ENCODE assay signal across 25 cellular contexts in genomic region chr11:73203790-73204189, GRCh38. TPM values are rescaled to one million over a fixed set of nuclear protein-coding genes. Genes with fewer than 3 reads are reported as not detected.
A peak's percentile ranks its signal among the peaks of the same experiment; 100 is the strongest.
DNase-seq lines count a peak whose midpoint lies in the region; TF ChIP-seq lines count a peak whose summit lies in the region.
"Had no signal": no experiment of that assay in that cellular context is flagged by ENCODE, and none has a peak within 500 bp of the region (broad histone marks: within the 10 kb centered on the region; RNA-seq: fewer than 3 reads in every experiment).

No MANE protein-coding gene starts in this region.

- no peak overlapping the region for H2AFZ ChIP-seq in neuronal stem cell (ENCODE audit: low read length)

- no peaks in the 10 kb centered on the region for H3K36me3 Mint-ChIP-seq in dendritic cell treated with granulocyte-macrophage colony-stimulating factor and Interleukin-4, amounts not matched to agents 40 ng/mL and 50 ng/mL, for 4 days (ENCODE audit: low read depth)
- H3K36me3 Mint-ChIP-seq in mesothelial cell of epicardium, result peaks cover 1% of the 10 kb centered on the region
- H3K36me3 Mint-ChIP-seq: natural killer cell had no signal

- POLR2A ChIA-PET in HEK293 (lab: Yijun Ruan, JAX), result no interaction called here

- H3K4me3 ChIP-seq in BLaER1 treated with 17β-estradiol and CSF1 and Interleukin-3, amounts not matched to agents 10 nM and 100 nM, result no peak overlapping the region
- H3K4me3 ChIP-seq in HEK293 (ENCODE audit: low read depth, low read length), result no peak overlapping the region
- no peak overlapping the region for H3K4me3 ChIP-seq in neuronal stem cell (ENCODE audit: low read length in 2 of 2)
- H3K4me3 ChIP-seq: heart right ventricle, left lung, pancreas, SJCRH30 had no signal

- WGBS in neuronal stem cell (ENCODE audit: extremely low coverage in 2 of 2, insufficient read length in 2 of 2, insufficient replicate concordance in 1 of 2), 2 donors, result no CpG with 5 or more reads among the region's 4 CpGs

- TF ChIP-seq CTCF in HEK293 (tag by site-specific recombination; IDR thresholded peaks at IDR 0.05), result no peak
- TF ChIP-seq CTCF in mesothelial cell of epicardium (IDR thresholded peaks at IDR 0.05; ENCODE audit: unreplicated experiment), result no peak

- peak overlapping the region; percentile 35 for H3K27ac Mint-ChIP-seq in dendritic cell treated with granulocyte-macrophage colony-stimulating factor and Interleukin-4, amounts not matched to agents 40 ng/mL and 50 ng/mL, for 4 days
- H3K27ac Mint-ChIP-seq in mesothelial cell of epicardium, result no peak overlapping the region
- H3K27ac Mint-ChIP-seq: activated CD8-positive, alpha-beta T cell treated with anti-CD3 and anti-CD28 coated beads, Interleukin-2, amount 10 ng/mL, durations not matched to agents 7 days and 5 days; natural killer cell had no signal

- peaks cover 69% of the 10 kb centered on the region for H3K4me1 Mint-ChIP-seq in dendritic cell treated with granulocyte-macrophage colony-stimulating factor and Interleukin-4, amounts not matched to agents 40 ng/mL and 50 ng/mL, for 4 days (ENCODE audit: low read depth)
- peaks cover 38% of the 10 kb centered on the region for H3K4me1 Mint-ChIP-seq in mesothelial cell of epicardium
- H3K4me1 Mint-ChIP-seq: central memory CD8-positive, alpha-beta T cell had no signal

- H3K27ac ChIP-seq in BLaER1 treated with 17β-estradiol and CSF1 and Interleukin-3, amounts not matched to agents 10 nM and 100 nM, result peak overlapping the region; percentile 27 to 92 (median 76); a peak in 17 of 22 replicates
- H3K27ac ChIP-seq in HEK293 (ENCODE audit: extremely low read depth, low read depth, low read length) (no peak overlapping the region), neuronal stem cell (replicated peaks; ENCODE audit: low read length) (no peak overlapping the region)
- H3K27ac ChIP-seq: pancreas, SJCRH30 had no signal

- CTCF ChIA-PET in HEK293 (lab: Yijun Ruan, JAX), result no interaction called here

- H2BK120ac ChIP-seq in neuronal stem cell (ENCODE audit: low read depth, low read length), result no peak overlapping the region

- intact Hi-C loops in dendritic cell treated with granulocyte-macrophage colony-stimulating factor and Interleukin-4, amounts not matched to agents 40 ng/mL and 50 ng/mL, for 4 days (cut with micrococcal nuclease), result no loop called here

- H2BK15ac ChIP-seq in neuronal stem cell (ENCODE audit: low read length), result no peak overlapping the region

- peak overlapping the region; percentile 29 for H2AK5ac ChIP-seq in neuronal stem cell (ENCODE audit: low read depth, low read length)

- peak overlapping the region in 4 of 11 experiments; percentile 45 to 74 (median 69); a peak in 5 of 22 replicates for H3K9ac ChIP-seq in BLaER1 treated with 17β-estradiol and CSF1 and Interleukin-3, amounts not matched to agents 10 nM and 100 nM
- no peak overlapping the region for H3K9ac ChIP-seq in neuronal stem cell (ENCODE audit: low read depth, low read length, poor library complexity)

- no peaks in the 10 kb centered on the region for H3K79me1 ChIP-seq in neuronal stem cell (ENCODE audit: low read depth, low read length)

- peak overlapping the region; percentile 73 to 92 (median 84); a peak in 20 of 22 replicates for H3K4me2 ChIP-seq in BLaER1 treated with 17β-estradiol and CSF1 and Interleukin-3, amounts not matched to agents 10 nM and 100 nM
- H3K4me2 ChIP-seq in neuronal stem cell (ENCODE audit: insufficient read depth, low read length, poor library complexity, severe bottlenecking), result no peak overlapping the region

- H3K18ac ChIP-seq in neuronal stem cell (ENCODE audit: low read length), result no peak overlapping the region

- H4K91ac ChIP-seq in neuronal stem cell (ENCODE audit: low read depth, low read length, poor library complexity), result no peak overlapping the region

- H3K9me3 Mint-ChIP-seq in dendritic cell treated with granulocyte-macrophage colony-stimulating factor and Interleukin-4, amounts not matched to agents 40 ng/mL and 50 ng/mL, for 4 days, result no peaks in the 10 kb centered on the region
- H3K9me3 Mint-ChIP-seq in mesothelial cell of epicardium, result peaks cover under 1% of the 10 kb centered on the region
- H3K9me3 Mint-ChIP-seq: central memory CD8-positive, alpha-beta T cell; natural killer cell had no signal

- no peak overlapping the region for H2BK5ac ChIP-seq in neuronal stem cell (ENCODE audit: low read length)

- peak overlapping the region; percentile 43 for H3K14ac ChIP-seq in neuronal stem cell (ENCODE audit: low read length)

- DNase-seq in neuronal stem cell (ENCODE audit: low spot score), result no peak
- DNase-seq in AG08396 (ENCODE audit: low spot score), result no peak
- no peak for DNase-seq in mesothelial cell of epicardium (ENCODE audit: low spot score in 2 of 2, unreplicated experiment in 2 of 2)
- no peak for DNase-seq in stimulated activated naive CD4-positive, alpha-beta T cell (lab: John Stamatoyannopoulos, UW)
- DNase-seq: activated CD8-positive, alpha-beta T cell treated with anti-CD3 and anti-CD28 coated beads, Interleukin-2, amount 10 ng/mL, durations not matched to agents 7 days and 5 days; activated gamma-delta T cell; activated T-cell treated with anti-CD3 and anti-CD28 coated beads, Interleukin-2, amount 50 U/mL, for 1 hour; DMS79; erythroblast; heart right ventricle; natural killer cell; NCI-H1105; NCI-H2107; NCI-H510A; stimulated activated CD4-positive, alpha-beta T cell treated with anti-CD3 and anti-CD28 coated beads, Interleukin-4, amount 100 ng/mL, for 1 hour; stimulated activated naive CD4-positive, alpha-beta T cell treated with Interleukin-2 at 50 U/mL for 16 hours; T-helper 1 cell had no signal

- no peaks in the 10 kb centered on the region for H3K27me3 ChIP-seq in BLaER1 treated with 17β-estradiol and CSF1 and Interleukin-3, amounts not matched to agents 10 nM and 100 nM
- no peaks in the 10 kb centered on the region for H3K27me3 ChIP-seq in neuronal stem cell (ENCODE audit: control insufficient read depth in 3 of 3, insufficient read depth in 3 of 3, low read depth in 1 of 3, low read length in 3 of 3)
- H3K27me3 ChIP-seq: heart right ventricle, left lung, pancreas, SJCRH30 had no signal

- H3K4me1 ChIP-seq in BLaER1 treated with 17β-estradiol and CSF1 and Interleukin-3, amounts not matched to agents 10 nM and 100 nM, result peaks cover 17 to 70% (median 50%) of the 10 kb centered on the region in 10 experiments
- H3K4me1 ChIP-seq in HEK293 (ENCODE audit: control insufficient read depth, insufficient read depth, low read length), result no peaks in the 10 kb centered on the region
- peaks cover 15 to 17% of the 10 kb centered on the region in 2 donors for H3K4me1 ChIP-seq in neuronal stem cell (ENCODE audit: control insufficient read depth in 2 of 2, insufficient read depth in 1 of 2, low read depth in 1 of 2, low read length in 2 of 2)
- H3K4me1 ChIP-seq: pancreas had no signal

- no peaks in the 10 kb centered on the region for H4K20me1 ChIP-seq in BLaER1 treated with 17β-estradiol and CSF1 and Interleukin-3, amounts not matched to agents 10 nM and 100 nM

- H3K36me3 ChIP-seq in BLaER1 treated with 17β-estradiol and CSF1 and Interleukin-3, amounts not matched to agents 10 nM and 100 nM, result no peaks in the 10 kb centered on the region
- H3K36me3 ChIP-seq in HEK293 (ENCODE audit: control insufficient read depth in 2 of 2, insufficient read depth in 1 of 2, low read length in 2 of 2), result no peaks in the 10 kb centered on the region
- no peaks in the 10 kb centered on the region for H3K36me3 ChIP-seq in neuronal stem cell (replicated peaks in 1 of 2; ENCODE audit: control insufficient read depth in 2 of 2, insufficient read depth in 2 of 2, low read length in 2 of 2)
- H3K36me3 ChIP-seq: heart right ventricle, left lung, pancreas, SJCRH30 had no signal

- peaks cover 0 to 4% (median 0%) of the 10 kb centered on the region in 11 experiments; a peak in 1 of 22 replicates for H3K9me3 ChIP-seq in BLaER1 treated with 17β-estradiol and CSF1 and Interleukin-3, amounts not matched to agents 10 nM and 100 nM (replicated peaks in 1 of 11)
- H3K9me3 ChIP-seq in HEK293 (ENCODE audit: control insufficient read depth, insufficient read depth, low read depth, low read length) (no peaks in the 10 kb centered on the region), neuronal stem cell (replicated peaks in 1 of 2; ENCODE audit: control insufficient read depth in 2 of 2, insufficient read depth in 1 of 2, low read depth in 1 of 2, low read length in 2 of 2) (no peaks in the 10 kb centered on the region)
- H3K9me3 ChIP-seq: heart right ventricle, left lung, pancreas, SJCRH30 had no signal

- peaks cover 4% of the 10 kb centered on the region for H3K27me3 Mint-ChIP-seq in dendritic cell treated with granulocyte-macrophage colony-stimulating factor and Interleukin-4, amounts not matched to agents 40 ng/mL and 50 ng/mL, for 4 days
- no peaks in the 10 kb centered on the region for H3K27me3 Mint-ChIP-seq in mesothelial cell of epicardium (ENCODE audit: low read depth)

- H2BK12ac ChIP-seq in neuronal stem cell (ENCODE audit: low read length), result no peak overlapping the region

- H3K23ac ChIP-seq in neuronal stem cell (ENCODE audit: low read depth, low read length, poor library complexity), result no peak overlapping the region

- H3K4ac ChIP-seq in neuronal stem cell (ENCODE audit: low read length), result no peak overlapping the region

- H4K8ac ChIP-seq in neuronal stem cell (ENCODE audit: low read depth, low read length), result no peak overlapping the region

- no peak overlapping the region for H3K4me3 Mint-ChIP-seq in dendritic cell treated with granulocyte-macrophage colony-stimulating factor and Interleukin-4, amounts not matched to agents 40 ng/mL and 50 ng/mL, for 4 days
- no peak overlapping the region for H3K4me3 Mint-ChIP-seq in mesothelial cell of epicardium
- H3K4me3 Mint-ChIP-seq: activated CD8-positive, alpha-beta T cell treated with anti-CD3 and anti-CD28 coated beads, Interleukin-2, amount 10 ng/mL, durations not matched to agents 7 days and 5 days; central memory CD8-positive, alpha-beta T cell; natural killer cell had no signal

TF ChIP-seq in HEK293, 187 proteins besides CTCF, POLR2A, EP300 and RAD21 (continues in another document):
- TF ChIP-seq ZNF155 (tag by site-specific recombination; IDR thresholded peaks at IDR 0.05) (no peak), ZNF335 (tag by site-specific recombination; conservative IDR thresholded peaks at IDR 0.05) (no peak), ZNF184 (tag by site-specific recombination; IDR thresholded peaks at IDR 0.05) (no peak), ZBTB6 (tag by site-specific recombination; IDR thresholded peaks at IDR 0.05) (no peak)

RNA-seq across cellular contexts. Expression of gene P2RY2, which starts 14.3 kb away (rescaled TPM):
- polyA plus RNA-seq in neuronal stem cell (2013, experiment 1 of 2), result 1.2 TPM
- polyA plus RNA-seq in neuronal stem cell (2013, experiment 2 of 2), result 1.2 TPM
- 4.0 to 4.5 TPM (median 4.5 TPM) in 3 replicates for total RNA-seq in mesothelial cell of epicardium
- total RNA-seq: activated CD8-positive, alpha-beta T cell treated with anti-CD3 and anti-CD28 coated beads, Interleukin-2, amount 10 ng/mL, durations not matched to agents 7 days and 5 days; LHCN-M2; SJCRH30 had no signal

Comparison
In these comparisons a context has a peak if more than half of its experiments do, and no peak if none do; other contexts are left out.
1. H3K27ac ChIP-seq: peak in BLaER1 treated with 17β-estradiol and CSF1 and Interleukin-3, amounts not matched to agents 10 nM and 100 nM (11 of 11); none in HEK293 (single experiment) and neuronal stem cell (single experiment).